8 cellular contexts compared by ENCODE assay signal in the genomic region with DNA sequence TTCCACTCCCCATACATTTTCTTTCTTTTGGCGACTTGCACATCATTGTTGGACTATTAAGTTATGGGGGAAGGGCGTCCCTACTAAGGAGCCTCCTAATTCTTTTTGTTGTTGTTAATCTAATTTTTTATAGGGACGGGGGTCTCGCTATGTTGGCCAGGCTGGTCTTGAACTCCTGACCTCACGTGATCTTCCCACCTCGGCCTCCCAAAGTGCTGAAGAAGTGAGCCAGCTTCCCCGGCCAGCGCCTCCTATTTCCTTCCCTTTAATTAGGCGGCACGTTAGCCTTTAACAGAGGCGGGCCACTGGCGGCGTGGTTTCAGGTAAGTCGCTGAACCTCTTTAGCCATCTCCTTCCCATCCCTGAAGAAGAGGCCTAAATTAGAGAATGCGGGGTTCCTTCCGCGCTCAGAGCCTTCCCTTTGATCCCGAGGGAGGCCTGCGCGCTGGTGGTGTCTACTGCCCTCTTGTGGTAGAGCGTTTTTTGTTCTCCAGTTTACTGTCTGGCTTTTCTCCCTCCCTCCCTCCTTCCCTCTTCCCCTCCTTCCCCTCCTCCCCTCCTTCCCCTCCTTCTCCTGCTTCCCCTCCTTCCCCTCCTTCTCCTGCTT. TPM values are rescaled to one million over a fixed set of nuclear protein-coding genes. Genes with fewer than 3 reads are reported as not detected.
DNase-seq lines count a peak whose midpoint lies in the region; ATAC-seq and TF ChIP-seq lines count a peak whose summit lies in the region.

No MANE protein-coding gene starts in this region.

- intact Hi-C loops in CD4-positive, alpha-beta T cell (cut with DNase I, micrococcal nuclease), result loop anchor here in 1 of 2 experiments (5.0 kb wide), 2 partner anchors 95 to 150 kb away; no protein-coding TSS in a partner anchor
- intact Hi-C loops in mucosa of descending colon (cut with DNase I, micrococcal nuclease), result loop anchor here in 1 of 2 donors (10.0 kb wide), 1 partner anchor 238 kb away; no protein-coding TSS in a partner anchor

- POLR2A ChIA-PET in CD4-positive, alpha-beta T cell (lab: Charles Lee), result no interaction called here

- H3K27me3 Mint-ChIP-seq in CD4-positive, alpha-beta T cell, result no peaks in the 10 kb centered on the region

- 31% methylated on average over 20 of the region's 21 CpGs for WGBS in HUES64

- H3K9me3 Mint-ChIP-seq in CD4-positive, alpha-beta T cell, result no peaks in the 10 kb centered on the region

- H3K4me1 ChIP-seq in HUES64 (ENCODE audit: insufficient read depth, low read length) (no peaks in the 10 kb centered on the region), mucosa of descending colon (ENCODE audit: low read depth) (no peaks in the 10 kb centered on the region)

- H3K4me1 Mint-ChIP-seq in CD4-positive, alpha-beta T cell (ENCODE audit: low read depth), result no peaks in the 10 kb centered on the region

- no peak overlapping the region for H3K27ac ChIP-seq in CD4-positive, alpha-beta T cell (ENCODE audit: low read depth, low read length)
- no peak overlapping the region for H3K27ac ChIP-seq in HUES64 (ENCODE audit: low read depth, low read length)

- H3K36me3 Mint-ChIP-seq in CD4-positive, alpha-beta T cell (ENCODE audit: low read depth), result no peaks in the 10 kb centered on the region

- CTCF ChIA-PET in CD4-positive, alpha-beta T cell (lab: Charles Lee), result interaction anchor here (0.6 kb wide), 1 partner anchor 12 kb away, joined by 3 read pairs; no protein-coding TSS in a partner anchor

- peak; percentile 65 for ATAC-seq in CD4-positive, alpha-beta T cell (ENCODE audit: poor library complexity)
- ATAC-seq in mucosa of descending colon (peak; percentile 96), GM18858 (IDR thresholded peaks at IDR 0.05; ENCODE audit: unreplicated experiment) (no peak)

- TF ChIP-seq CTCF in CD4-positive, alpha-beta T cell (IDR thresholded peaks at IDR 0.05), result peak; percentile 70
- peak; percentile 14 for TF ChIP-seq CTCF in mucosa of descending colon (IDR thresholded peaks at IDR 0.05)

- no peaks in the 10 kb centered on the region for H3K27me3 ChIP-seq in CD4-positive, alpha-beta T cell (ENCODE audit: control insufficient read depth, insufficient read depth, low read length)
- no peaks in the 10 kb centered on the region for H3K27me3 ChIP-seq in HUES64 (ENCODE audit: insufficient read depth, low read length)

- DNase-seq in CD4-positive, alpha-beta T cell, result peak; percentile 20 to 55 (median 32)
- DNase-seq in NOMO-1 treated with DMSO at 0.1 percent for 48 hours (lab: John Stamatoyannopoulos, UW; ENCODE audit: unreplicated experiment) (peak; percentile 37), epidermal melanocyte (ENCODE audit: insufficient read length, low spot score) (peak; percentile 68), mucosa of descending colon (peak in 2 of 3 donors; percentile 60 to 82)
- peak; percentile 28 for DNase-seq in activated CD8-positive, alpha-beta memory T cell treated with anti-CD3 and anti-CD28 coated beads, Interleukin-2, amount 50 U/mL, for 1 hour (ENCODE audit: extremely low read depth)
- peak; percentile 71 for DNase-seq in stimulated activated CD8-positive, alpha-beta memory T cell treated with anti-CD3 and anti-CD28 coated beads, Interleukin-4, amount 100 ng/mL, for 48 hours

- H3K4me3 Mint-ChIP-seq in CD4-positive, alpha-beta T cell, result peak overlapping the region; percentile 70

- peak overlapping the region; percentile 29; the same call in 1 of the 2 replicates for H3K4me3 ChIP-seq in HUES64 (ENCODE audit: low read length)
- no peak overlapping the region for H3K4me3 ChIP-seq in mucosa of descending colon

- no peaks in the 10 kb centered on the region for H3K9me3 ChIP-seq in CD4-positive, alpha-beta T cell (ENCODE audit: control insufficient read depth, low read length)
- H3K9me3 ChIP-seq in HUES64 (ENCODE audit: insufficient read depth, low read depth, low read length) (no peaks in the 10 kb centered on the region), mucosa of descending colon (no peaks in the 10 kb centered on the region)

- H3K36me3 ChIP-seq in HUES64 (ENCODE audit: insufficient read depth, low read length), result no peaks in the 10 kb centered on the region
- H3K36me3 ChIP-seq in mucosa of descending colon (ENCODE audit: low read depth), result no peaks in the 10 kb centered on the region

- no peak overlapping the region for H3K27ac Mint-ChIP-seq in CD4-positive, alpha-beta T cell

- no peak overlapping the region for H3K9ac ChIP-seq in HUES64 (ENCODE audit: low read depth, low read length)

RNA-seq across cellular contexts. Expression of a gene that starts 38.1 kb away (rescaled TPM):
- under 1 TPM; 0.52 to 0.84 TPM for total RNA-seq in CD4-positive, alpha-beta T cell
- polyA plus RNA-seq in HUES64 (2013, experiment 1 of 2), result not detected
- polyA plus RNA-seq in HUES64 (2013, experiment 2 of 2), result 0.06 TPM
- total RNA-seq in mucosa of descending colon, result under 1 TPM; 0.19 to 0.51 (median 0.35) TPM

RNA-seq across cellular contexts. Expression of a gene that starts 49.7 kb away (rescaled TPM):
- not detected for total RNA-seq in CD4-positive, alpha-beta T cell
- polyA plus RNA-seq in HUES64 (2013, experiment 1 of 2), result not detected
- polyA plus RNA-seq in HUES64 (2013, experiment 2 of 2), result not detected
- total RNA-seq in mucosa of descending colon, result under 1 TPM in 1 of 3 donors, not detected in 2; 0.17 TPM

RNA-seq across cellular contexts. Expression of a gene that starts 58.9 kb away (rescaled TPM):
- total RNA-seq in CD4-positive, alpha-beta T cell, result 10 to 100 TPM; 57.7 to 62.4 TPM
- polyA plus RNA-seq in HUES64 (2013, experiment 1 of 2), result 314 TPM
- polyA plus RNA-seq in HUES64 (2013, experiment 2 of 2), result 307 TPM
- total RNA-seq in mucosa of descending colon, result 100 to 1,000 TPM; 135 to 200 (median 186) TPM
